In genomic region chr15:68875377-68876116, GRCh38 we compare ENCODE assay signal across 8 cellular contexts. TPM values are rescaled to one million over a fixed set of nuclear protein-coding genes. Genes with fewer than 3 reads are reported as not detected.
DNase-seq lines count a peak whose midpoint lies in the region; ATAC-seq and TF ChIP-seq lines count a peak whose summit lies in the region.

No MANE protein-coding gene starts in this region.

- no peak for TF ChIP-seq EP300 in tibial nerve (IDR thresholded peaks at IDR 0.05)

- TF ChIP-seq CTCF in GM10266 (IDR thresholded peaks at IDR 0.05; ENCODE audit: control insufficient read depth, insufficient read depth, low read depth, missing control alignments) (peak; percentile 88), tibial nerve (IDR thresholded peaks at IDR 0.05) (peak; percentile 75 to 95 (median 88))

- H3K36me3 ChIP-seq in tibial nerve: no peaks in the 10 kb centered on the region

- 7% methylated on average over 26 to 31 of the region's 31 CpGs for WGBS in tibial nerve, 2 donors

- H3K27me3 ChIP-seq in tibial nerve: peaks cover 0 to 17% of the 10 kb centered on the region in 2 donors

- peaks cover 0 to 7% (median 0%) of the 10 kb centered on the region in 4 donors for H3K4me1 ChIP-seq in tibial nerve

- no peak for TF ChIP-seq POLR2A in tibial nerve (IDR thresholded peaks at IDR 0.05)

- H3K27ac ChIP-seq in tibial nerve: no peak overlapping the region

- ATAC-seq in left cardiac atrium: peak; percentile 96 to 97
- ATAC-seq in GM18520 (IDR thresholded peaks at IDR 0.05; ENCODE audit: unreplicated experiment): no peak

- H3K9me3 ChIP-seq in tibial nerve: no peaks in the 10 kb centered on the region

- intact Hi-C loops in left cardiac atrium (cut with DNase I): loop anchor here (1.0 to 10.0 kb wide), 4 partner anchors 147 to 323 kb away; no protein-coding TSS in a partner anchor

- DNase-seq in GM10266 (ENCODE audit: extremely low spot score): peak; percentile 79
- DNase-seq in NCI-H1436 treated with DMSO at 0.1 percent for 48 hours (lab: John Stamatoyannopoulos, UW): peak; percentile 22
- DNase-seq in T-helper 1 cell: peak; percentile 71 to 91 (median 80)
- peak; percentile 82 for DNase-seq in amniotic epithelial cell (ENCODE audit: low read depth)
- peak; percentile 93 for DNase-seq in left cardiac atrium
- DNase-seq in pons (ENCODE audit: low spot score): peak; percentile 94
- DNase-seq in tibial nerve (ENCODE audit: low spot score in 2 of 2): peak; percentile 91 to 97

- peak overlapping the region in 3 of 4 donors; percentile 13 to 45 (median 17) for H3K4me3 ChIP-seq in tibial nerve

RNA-seq across cellular contexts. Expression of gene SPESP1, which starts 54.8 kb away (rescaled TPM):
- total RNA-seq in left cardiac atrium: 1 to 10 TPM; 1.5 to 9.2 TPM
- 1 to 10 TPM; 1.7 to 3.5 (median 1.9) TPM for total RNA-seq in tibial nerve

RNA-seq across cellular contexts. Expression of gene ANP32A, which starts 54.9 kb away (rescaled TPM):
- total RNA-seq in left cardiac atrium: 100 to 1,000 TPM; 106 to 118 TPM
- 10 to 100 TPM; 33.1 to 65.1 (median 41.1) TPM for total RNA-seq in tibial nerve

Comparison
In these comparisons a context has a peak if more than half of its experiments do, and no peak if none do; other contexts are left out.
1. DNase-seq: peak in every context shown above with its lines; median percentile 94 in pons; 94 in tibial nerve; 93 in left cardiac atrium; 82 in amniotic epithelial cell; 80 in T-helper 1 cell; 79 in GM10266; 22 in NCI-H1436 treated with DMSO at 0.1 percent for 48 hours.